27 cellular contexts compared by ENCODE assay signal in genomic region chr2:216810399-216811160, GRCh38. TPM values are rescaled to one million over a fixed set of nuclear protein-coding genes. Genes with fewer than 3 reads are reported as not detected.
DNase-seq lines count a peak whose midpoint lies in the region; ATAC-seq, FAIRE-seq and TF ChIP-seq lines count a peak whose summit lies in the region.
"Had no signal": no experiment of that assay in that cellular context is flagged by ENCODE, and none has a peak within 500 bp of the region (broad histone marks: within the 10 kb centered on the region; RNA-seq: fewer than 3 reads in every experiment).

No MANE protein-coding gene starts in this region.

- no peak overlapping the region for H3K4me3 ChIP-seq in Jurkat, Clone E6-1 (ENCODE audit: low read length)
- H3K4me3 ChIP-seq in HepG2 (replicated peaks in 1 of 3; ENCODE audit: insufficient read depth in 1 of 3, low read depth in 2 of 3, low read length in 3 of 3): no peak overlapping the region
- H3K4me3 ChIP-seq in psoas muscle: peak overlapping the region; percentile 51
- H3K4me3 ChIP-seq in upper lobe of right lung: no peak overlapping the region
- H3K4me3 ChIP-seq: PC-9, SJSA1 had no signal

- TF ChIP-seq POLR2A in HepG2 (IDR thresholded peaks at IDR 0.05; ENCODE audit: insufficient read depth in 1 of 2, low read depth in 2 of 2, low read length in 2 of 2) (no peak), GM12891 (IDR thresholded peaks at IDR 0.05; ENCODE audit: low read depth, low read length) (no peak), erythroblast (IDR thresholded peaks at IDR 0.05; ENCODE audit: low read length) (no peak)

- H3K9me3 ChIP-seq in HepG2 (ENCODE audit: low read length) (no peaks in the 10 kb centered on the region), psoas muscle (no peaks in the 10 kb centered on the region), upper lobe of right lung (no peaks in the 10 kb centered on the region)
- H3K9me3 ChIP-seq: SJSA1 had no signal

- H3K36me3 ChIP-seq in HepG2 (replicated peaks in 1 of 2; ENCODE audit: control insufficient read depth in 1 of 2, insufficient read depth in 2 of 2, low read length in 2 of 2): no peaks in the 10 kb centered on the region
- H3K36me3 ChIP-seq in psoas muscle (ENCODE audit: insufficient read depth in 1 of 2, low read depth in 1 of 2): no peaks in the 10 kb centered on the region
- H3K36me3 ChIP-seq in upper lobe of right lung: no peaks in the 10 kb centered on the region
- H3K36me3 ChIP-seq: SJSA1 had no signal

- intact Hi-C loops in HepG2 (cut with micrococcal nuclease; ENCODE audit: unreplicated experiment): no loop called here
- intact Hi-C loops in psoas muscle (cut with DNase I): no loop called here
- intact Hi-C loops in upper lobe of right lung (cut with DNase I): no loop called here

- H3K9me3 Mint-ChIP-seq in stimulated activated naive B cell treated with anti-CD40 and anti-IgM and Interleukin-4, amounts not matched to agents 10 μg/mL and 1 μg/mL and 100 μg/mL, for 72 hours: no peaks in the 10 kb centered on the region
- no peaks in the 10 kb centered on the region for H3K9me3 Mint-ChIP-seq in activated naive CD4-positive, alpha-beta T cell treated with anti-CD3 and anti-CD28 coated beads, Interleukin-2, amount 50 U/mL, for 72 hours

- H3K27me3 Mint-ChIP-seq in stimulated activated naive B cell treated with anti-CD40 and anti-IgM and Interleukin-4, amounts not matched to agents 10 μg/mL and 1 μg/mL and 100 μg/mL, for 72 hours: no peaks in the 10 kb centered on the region

- FAIRE-seq in HepG2 (lab: Jason Lieb, UNC) (no peak), GM12891 (lab: Jason Lieb, UNC) (no peak)
- FAIRE-seq: H54 had no signal

- TF ChIP-seq CTCF in HepG2 (CRISPR knock-in tag; IDR thresholded peaks at IDR 0.05) (no peak), psoas muscle (IDR thresholded peaks at IDR 0.05) (peak; percentile 15), upper lobe of right lung (IDR thresholded peaks at IDR 0.05) (no peak)

- H3K4me1 ChIP-seq in HepG2 (ENCODE audit: insufficient read depth, low read length): no peaks in the 10 kb centered on the region
- H3K4me1 ChIP-seq in psoas muscle: peaks cover 30% of the 10 kb centered on the region
- H3K4me1 ChIP-seq in upper lobe of right lung: no peaks in the 10 kb centered on the region
- H3K4me1 ChIP-seq: SJSA1 had no signal

- H3K4me3 Mint-ChIP-seq in stimulated activated naive B cell treated with anti-CD40 and anti-IgM and Interleukin-4, amounts not matched to agents 10 μg/mL and 1 μg/mL and 100 μg/mL, for 72 hours: no peak overlapping the region

- H4K20me1 ChIP-seq in HepG2 (ENCODE audit: insufficient read depth, low read length): no peaks in the 10 kb centered on the region

- H3K27me3 ChIP-seq in HepG2 (ENCODE audit: control insufficient read depth in 1 of 2, insufficient read depth in 2 of 2, low read length in 2 of 2) (peaks cover 0 to under 1% of the 10 kb centered on the region in 2 experiments; a peak in 1 of 5 replicates), psoas muscle (ENCODE audit: insufficient read depth in 3 of 3, low read length in 2 of 3) (no peaks in the 10 kb centered on the region), upper lobe of right lung (no peaks in the 10 kb centered on the region)
- H3K27me3 ChIP-seq: SJSA1 had no signal

- WGBS in HepG2 (ENCODE audit: low lambda C conversion rate): 47% methylated on average over 30 of the region's 30 CpGs
- 19 to 50% (median 27%) methylated on average over 28 to 30 of the region's 30 CpGs for WGBS in psoas muscle, 3 donors

- POLR2A ChIA-PET in HepG2 (lab: Yijun Ruan, JAX): no interaction called here

- H3K4me2 ChIP-seq in HepG2 (ENCODE audit: low read depth, low read length): no peak overlapping the region
- H3K4me2 ChIP-seq: PC-9 had no signal

- in situ Hi-C loops in HepG2 (cut with HindIII; ENCODE audit: extremely low pct_ligation_motif_present, low pct_unique_long_range_greater_than_20kb): no loop called here

- no peak overlapping the region for H3K27ac ChIP-seq in HepG2 (ENCODE audit: extremely low read length, insufficient read depth, low read length)
- H3K27ac ChIP-seq in psoas muscle: peak overlapping the region; percentile 84
- no peak overlapping the region for H3K27ac ChIP-seq in upper lobe of right lung
- H3K27ac ChIP-seq: PC-9, SJSA1 had no signal

- H3K9ac ChIP-seq in HepG2 (ENCODE audit: insufficient read depth, low read depth, low read length): no peak overlapping the region

- no peak overlapping the region for H2AFZ ChIP-seq in HepG2 (ENCODE audit: low read length)
- H2AFZ ChIP-seq: PC-9 had no signal

- DNase-seq in Jurkat, Clone E6-1 (ENCODE audit: low read depth, low spot score): peak; percentile 11
- no peak for DNase-seq in HepG2 (ENCODE audit: low spot score)
- peak; percentile 66 to 88 for DNase-seq in psoas muscle
- no peak for DNase-seq in upper lobe of right lung
- DNase-seq in GM12891 (ENCODE audit: insufficient read length, low spot score): no peak
- DNase-seq in erythroblast (lab: John Stamatoyannopoulos, UW): no peak
- no peak for DNase-seq in stimulated activated naive B cell treated with anti-CD40 and anti-IgM and Interleukin-4, amounts not matched to agents 10 μg/mL and 1 μg/mL and 100 μg/mL, for 72 hours
- DNase-seq in activated naive CD4-positive, alpha-beta T cell treated with anti-CD3 and anti-CD28 coated beads, Interleukin-2, amount 50 U/mL, for 72 hours (ENCODE audit: low spot score in 2 of 2): no peak
- DNase-seq: KBM-7, MV-4-11, NCI-H1105, NCI-H146, NCI-H1930, NCI-H2107, NCI-H526, NCI-H82, PC-9, Right ventricle myocardium superior had no signal

- TF ChIP-seq RAD21 in HepG2 (CRISPR knock-in tag; IDR thresholded peaks at IDR 0.05): no peak

- H3K27ac Mint-ChIP-seq in stimulated activated naive B cell treated with anti-CD40 and anti-IgM and Interleukin-4, amounts not matched to agents 10 μg/mL and 1 μg/mL and 100 μg/mL, for 72 hours: no peak overlapping the region
- no peak overlapping the region for H3K27ac Mint-ChIP-seq in activated naive CD4-positive, alpha-beta T cell treated with anti-CD3 and anti-CD28 coated beads, Interleukin-2, amount 50 U/mL, for 72 hours

- no peaks in the 10 kb centered on the region for H3K4me1 Mint-ChIP-seq in stimulated activated naive B cell treated with anti-CD40 and anti-IgM and Interleukin-4, amounts not matched to agents 10 μg/mL and 1 μg/mL and 100 μg/mL, for 72 hours

- no peaks in the 10 kb centered on the region for H3K36me3 Mint-ChIP-seq in stimulated activated naive B cell treated with anti-CD40 and anti-IgM and Interleukin-4, amounts not matched to agents 10 μg/mL and 1 μg/mL and 100 μg/mL, for 72 hours
- no peaks in the 10 kb centered on the region for H3K36me3 Mint-ChIP-seq in activated naive CD4-positive, alpha-beta T cell treated with anti-CD3 and anti-CD28 coated beads, Interleukin-2, amount 50 U/mL, for 72 hours

- no TSS peak for BruUV-seq in HepG2 (replicated peaks; lab: Mats Ljungman, UMichigan)

- CTCF ChIA-PET in HepG2 (lab: Yijun Ruan, JAX; ENCODE audit: low intra/inter-chr PET ratio, low total read pairs): no interaction called here

- peak; percentile 42 for ATAC-seq in HepG2
- ATAC-seq in psoas muscle: peak; percentile 86 to 93 (median 90)
- ATAC-seq in upper lobe of right lung: peak; percentile 8
- no peak for ATAC-seq in stimulated activated naive B cell treated with anti-CD40 and anti-IgM and Interleukin-4, amounts not matched to agents 10 μg/mL and 1 μg/mL and 100 μg/mL, for 72 hours (replicated peaks)
- no peak for ATAC-seq in activated naive CD4-positive, alpha-beta T cell treated with anti-CD3 and anti-CD28 coated beads, Interleukin-2, amount 50 U/mL, for 72 hours

- TF ChIP-seq EP300 in HepG2 (IDR thresholded peaks at IDR 0.05; ENCODE audit: low read depth in 2 of 2, low read length in 2 of 2) (no peak), HepG2 (CRISPR knock-in tag; IDR thresholded peaks at IDR 0.05; ENCODE audit: borderline replicate concordance) (no peak)

- no peaks in the 10 kb centered on the region for H3K79me2 ChIP-seq in HepG2 (ENCODE audit: insufficient read depth, low read length)

TF ChIP-seq in HepG2, 621 proteins besides CTCF, POLR2A, EP300 and RAD21:
- no peak for TF ChIP-seq KMT2A (CRISPR knock-in tag; IDR thresholded peaks at IDR 0.05)

TF ChIP-seq in GM12891, 5 proteins besides CTCF, POLR2A, EP300 and RAD21:
- TF ChIP-seq POU2F2 (IDR thresholded peaks at IDR 0.05; ENCODE audit: low read depth, low read length) (no peak), POLR2AphosphoS5 (IDR thresholded peaks at IDR 0.05; ENCODE audit: low read depth, low read length) (no peak), TAF1 (IDR thresholded peaks at IDR 0.05; ENCODE audit: low read depth, low read length) (no peak), PAX5 (IDR thresholded peaks at IDR 0.05; ENCODE audit: insufficient read depth, low read length, severe bottlenecking) (no peak), SPI1 (IDR thresholded peaks at IDR 0.05; ENCODE audit: low read depth, low read length) (no peak)

RNA-seq across cellular contexts. Expression of gene TNP1, which starts 49.3 kb away (rescaled TPM):
- not detected for polyA plus RNA-seq in Jurkat, Clone E6-1 (2012; ENCODE audit: insufficient read depth, insufficient read length)
- total RNA-seq in HepG2 (2016; rRNA removed; fragmentation: Illumina TruSeq; extraction: Trizol): not detected in 2 replicates
- total RNA-seq in HepG2 (2016; cell fraction: cytosol; rRNA removed; fragmentation: Illumina TruSeq; extraction: Trizol; ENCODE audit: low read depth): not detected in 2 replicates
- not detected in 2 replicates for total RNA-seq in HepG2 (2016; cell fraction: insoluble cytoplasmic fraction; rRNA removed; fragmentation: Illumina TruSeq; extraction: Trizol)
- total RNA-seq in HepG2 (2016; cell fraction: membrane; rRNA removed; fragmentation: Illumina TruSeq; extraction: Trizol): not detected in 2 replicates
- total RNA-seq in HepG2 (2016; cell fraction: nucleus; rRNA removed; fragmentation: Illumina TruSeq; extraction: Trizol): not detected in 2 replicates
- polyA plus RNA-seq in HepG2 (2011; rRNA removed): not detected in 2 replicates
- not detected in 2 replicates for polyA plus RNA-seq in HepG2 (2011; cell fraction: cytosol; rRNA removed)
- polyA plus RNA-seq in HepG2 (2011; cell fraction: nucleus; rRNA removed): not detected in 2 replicates
- not detected in 2 replicates for polyA plus RNA-seq in HepG2 (2012)
- 0.45 TPM in 1 of 2 replicates, not detected in the other for polyA plus RNA-seq in HepG2 (2016; cell fraction: cytosol; fragmentation: Illumina TruSeq; extraction: Trizol; ENCODE audit: low read depth)
- polyA plus RNA-seq in HepG2 (2016; cell fraction: insoluble cytoplasmic fraction; fragmentation: Illumina TruSeq; extraction: Trizol; ENCODE audit: low read depth): not detected in 2 replicates
- not detected in 2 replicates for polyA plus RNA-seq in HepG2 (2016; cell fraction: membrane; fragmentation: Illumina TruSeq; extraction: Trizol; ENCODE audit: low read depth)
- polyA plus RNA-seq in HepG2 (2016; cell fraction: nucleus; fragmentation: Illumina TruSeq; extraction: Trizol; ENCODE audit: insufficient read depth, low read depth): not detected in 2 replicates
- polyA minus RNA-seq in HepG2 (2011; rRNA and poly(A)+ RNA removed; ENCODE audit: low replicate concordance): not detected in 2 replicates
- not detected in 2 replicates for polyA minus RNA-seq in HepG2 (2011; cell fraction: cytosol; rRNA and poly(A)+ RNA removed)
- polyA minus RNA-seq in HepG2 (2011; cell fraction: nucleus; rRNA and poly(A)+ RNA removed): not detected in 2 replicates
- not detected for total RNA-seq in psoas muscle
- polyA plus RNA-seq in psoas muscle: not detected
- not detected for total RNA-seq in upper lobe of right lung
- not detected for polyA plus RNA-seq in GM12891 (2012; ENCODE audit: low read depth, missing spikeins)
- not detected for total RNA-seq in activated naive CD4-positive, alpha-beta T cell treated with anti-CD3 and anti-CD28 coated beads, Interleukin-2, amount 50 U/mL, for 72 hours
- total RNA-seq: A673, Daoy, G401, HT1080, LHCN-M2, MCF 10A, PC-9, Right ventricle myocardium superior, RPMI7951, SJSA1 had no signal

Comparison
In these comparisons a context has a peak if more than half of its experiments do, and no peak if none do; other contexts are left out.
1. DNase-seq: peak in Jurkat, Clone E6-1 (single experiment) and psoas muscle (2 of 2); none in HepG2 (single experiment), upper lobe of right lung (single experiment), GM12891 (single experiment), erythroblast (0 of 2), stimulated activated naive B cell treated with anti-CD40 and anti-IgM and Interleukin-4, amounts not matched to agents 10 μg/mL and 1 μg/mL and 100 μg/mL, for 72 hours (single experiment) and activated naive CD4-positive, alpha-beta T cell treated with anti-CD3 and anti-CD28 coated beads, Interleukin-2, amount 50 U/mL, for 72 hours (0 of 2).
2. ATAC-seq: peak in HepG2 (single experiment), psoas muscle (4 of 4) and upper lobe of right lung (single experiment); none in stimulated activated naive B cell treated with anti-CD40 and anti-IgM and Interleukin-4, amounts not matched to agents 10 μg/mL and 1 μg/mL and 100 μg/mL, for 72 hours (0 of 2) and activated naive CD4-positive, alpha-beta T cell treated with anti-CD3 and anti-CD28 coated beads, Interleukin-2, amount 50 U/mL, for 72 hours (0 of 2).